21 cellular contexts compared by ENCODE assay signal in genomic region chr19:20186163-20186562, GRCh38. TPM values are rescaled to one million over a fixed set of nuclear protein-coding genes. Genes with fewer than 3 reads are reported as not detected.
DNase-seq lines count a peak whose midpoint lies in the region; ATAC-seq, FAIRE-seq and TF ChIP-seq lines count a peak whose summit lies in the region.
"Had no signal": no experiment of that assay in that cellular context is flagged by ENCODE, and none has a peak within 500 bp of the region (broad histone marks: within the 10 kb centered on the region; RNA-seq: fewer than 3 reads in every experiment).

No MANE protein-coding gene starts in this region.

- no peaks in the 10 kb centered on the region for H3K4me1 ChIP-seq in GM23248 (ENCODE audit: insufficient read depth)
- no peaks in the 10 kb centered on the region for H3K4me1 ChIP-seq in H1 (replicated peaks in 1 of 4; ENCODE audit: control insufficient read depth in 3 of 4, insufficient read depth in 4 of 4, low read length in 3 of 4)
- H3K4me1 ChIP-seq in osteoblast (ENCODE audit: insufficient read depth, low read length): no peaks in the 10 kb centered on the region
- H3K4me1 ChIP-seq: Peyer's patch had no signal

- intact Hi-C loops in sciatic nerve (cut with DNase I): no loop called here

- H3K27ac ChIP-seq in GM23248 (no peak overlapping the region), H1 (ENCODE audit: low read depth, low read length) (no peak overlapping the region), osteoblast (ENCODE audit: low read depth, low read length) (no peak overlapping the region)
- H3K27ac ChIP-seq: Peyer's patch had no signal

- no peaks in the 10 kb centered on the region for H3F3A ChIP-seq in GM23248 (ENCODE audit: insufficient read depth)

- H4K8ac ChIP-seq in H1 (ENCODE audit: extremely low read depth, insufficient read depth, low read length): no peak overlapping the region

- H3K9ac ChIP-seq in GM23248: no peak overlapping the region
- H3K9ac ChIP-seq in H1 (replicated peaks in 1 of 4; ENCODE audit: extremely low read depth in 1 of 4, low read depth in 3 of 4, low read length in 3 of 4): no peak overlapping the region

- no peak overlapping the region for H3K23ac ChIP-seq in H1 (ENCODE audit: insufficient read length)

- H3K79me1 ChIP-seq in H1 (ENCODE audit: low read depth, low read length): no peaks in the 10 kb centered on the region

- POLR2A ChIA-PET in H1 (lab: Charles Lee; ENCODE audit: partially characterized antibody): interaction anchor here (0.8 kb wide), 1 partner anchor 1337 kb away, joined by 3 read pairs; no protein-coding TSS in a partner anchor

- TF ChIP-seq POLR2A in H1 (IDR thresholded peaks at IDR 0.05; ENCODE audit: control extremely low read depth in 1 of 2, low read depth in 2 of 2, low read length in 2 of 2): no peak

- no peak overlapping the region for H3K14ac ChIP-seq in H1 (ENCODE audit: insufficient read length)

- no peak overlapping the region for H4K5ac ChIP-seq in H1 (ENCODE audit: insufficient read length, low read depth, low read length)

- H2BK5ac ChIP-seq in H1 (ENCODE audit: low read depth, low read length): no peak overlapping the region

- no peak for TF ChIP-seq RAD21 in H1 (IDR thresholded peaks at IDR 0.05 in 1 of 2, conservative IDR thresholded peaks at IDR 0.05 in 1 of 2; ENCODE audit: low read depth in 2 of 2, low read length in 2 of 2)

- H2AK5ac ChIP-seq in H1 (ENCODE audit: low read depth, low read length): no peak overlapping the region

- H2BK15ac ChIP-seq in H1 (ENCODE audit: low read length): no peak overlapping the region

- no peak overlapping the region for H3K4ac ChIP-seq in H1 (replicated peaks; ENCODE audit: insufficient read length, low read depth, low read length)

- no peaks in the 10 kb centered on the region for H3K9me2 ChIP-seq in GM23248 (ENCODE audit: insufficient read depth)

- TF ChIP-seq EP300 in H1 (IDR thresholded peaks at IDR 0.05; ENCODE audit: borderline replicate concordance in 1 of 2, low read depth in 2 of 2, low read length in 2 of 2): no peak

- H3K9me3 ChIP-seq in GM23248 (ENCODE audit: low read depth): no peaks in the 10 kb centered on the region
- H3K9me3 ChIP-seq in H1 (ENCODE audit: insufficient read depth in 2 of 2, low read depth in 1 of 2, low read length in 1 of 2): no peaks in the 10 kb centered on the region; a peak in 1 of 4 replicates
- no peaks in the 10 kb centered on the region for H3K9me3 ChIP-seq in osteoblast (ENCODE audit: low read depth, low read length)
- H3K9me3 ChIP-seq: Peyer's patch had no signal

- H3K18ac ChIP-seq in H1 (ENCODE audit: extremely low read depth, low read length): no peak overlapping the region

- H4K20me1 ChIP-seq in GM23248 (ENCODE audit: insufficient read depth) (no peaks in the 10 kb centered on the region), H1 (replicated peaks in 1 of 2; ENCODE audit: control insufficient read depth in 1 of 2, insufficient read depth in 2 of 2, low read length in 2 of 2) (no peaks in the 10 kb centered on the region), osteoblast (ENCODE audit: insufficient read depth, low read length) (no peaks in the 10 kb centered on the region)

- H2BK20ac ChIP-seq in H1 (ENCODE audit: low read length): no peak overlapping the region

- CTCF ChIA-PET in H1 (lab: Charles Lee; ENCODE audit: partially characterized antibody): no interaction called here

- peak; percentile 24 for FAIRE-seq in H1 (lab: Jason Lieb, UNC)
- FAIRE-seq: GM18507 had no signal

- no peaks in the 10 kb centered on the region for H3K23me2 ChIP-seq in H1 (ENCODE audit: low read depth, low read length)

- H2BK120ac ChIP-seq in H1 (replicated peaks; ENCODE audit: low read depth, low read length): no peak overlapping the region

- H3K27me3 ChIP-seq in GM23248 (replicated peaks; ENCODE audit: insufficient read depth) (no peaks in the 10 kb centered on the region), H1 (replicated peaks in 1 of 4; ENCODE audit: control insufficient read depth in 3 of 4, extremely low read depth in 1 of 4, insufficient read depth in 3 of 4, low read length in 3 of 4) (no peaks in the 10 kb centered on the region), osteoblast (ENCODE audit: insufficient read depth, low read length) (no peaks in the 10 kb centered on the region)
- H3K27me3 ChIP-seq: Peyer's patch had no signal

- H3K4me2 ChIP-seq in GM23248 (ENCODE audit: unreplicated experiment) (no peak overlapping the region), H1 (ENCODE audit: insufficient read depth in 1 of 2, low read depth in 2 of 2, low read length in 2 of 2) (no peak overlapping the region), osteoblast (ENCODE audit: insufficient read depth, low read length) (no peak overlapping the region)

- TF ChIP-seq CTCF in AG10803 (conservative IDR thresholded peaks at IDR 0.05; ENCODE audit: low read length) (no peak), H1 (IDR thresholded peaks at IDR 0.05; ENCODE audit: control extremely low read depth in 1 of 3, insufficient read depth in 1 of 3, low read depth in 1 of 3, low read length in 3 of 3) (no peak), osteoblast (IDR thresholded peaks at IDR 0.05; ENCODE audit: extremely low read depth, low read depth, low read length) (no peak)

- DNase-seq in AG10803 (ENCODE audit: low read depth): peak; percentile 40
- DNase-seq in GM23248: peak; percentile 43
- no peak for DNase-seq in H1 (ENCODE audit: low read depth in 1 of 2, low spot score in 2 of 2)
- no peak for DNase-seq in sciatic nerve (ENCODE audit: low spot score)
- DNase-seq in osteoblast (ENCODE audit: insufficient read length, low spot score, missing footprints): no peak
- DNase-seq: Calu3, DMS79 treated with DMSO at 0.1 percent for 48 hours, GF-D8, GOT3, HCEC 1CT, Kasumi-1, NCI-H1092 treated with DMSO at 0.1 percent for 48 hours, NCI-H1436 treated with DMSO at 0.1 percent for 48 hours, NCI-H187 treated with DMSO at 0.1 percent for 48 hours, NCI-H446 treated with DMSO at 0.1 percent for 48 hours, NCI-H526, Peyer's patch, SHP77 treated with DMSO at 0.1 percent for 48 hours had no signal

- no peak overlapping the region for H3K56ac ChIP-seq in H1 (replicated peaks; ENCODE audit: insufficient read length, low read depth, low read length)

- H2AFZ ChIP-seq in GM23248 (no peak overlapping the region), H1 (ENCODE audit: low read length) (no peak overlapping the region), osteoblast (ENCODE audit: low read length) (no peak overlapping the region)

- in situ Hi-C loops in GM23248 (cut with MboI): no loop called here

- no peak overlapping the region for H2BK12ac ChIP-seq in H1 (ENCODE audit: low read depth, low read length)

- H3K36me3 ChIP-seq in GM23248 (ENCODE audit: low read depth) (peaks cover 38% of the 10 kb centered on the region), H1 (ENCODE audit: control insufficient read depth in 2 of 4, insufficient read depth in 4 of 4, low read length in 3 of 4) (peaks cover 2 to 53% (median 22%) of the 10 kb centered on the region in 4 experiments; a peak in 5 of 8 replicates), osteoblast (ENCODE audit: insufficient read depth, low read length) (peaks cover 36% of the 10 kb centered on the region)

- ATAC-seq in sciatic nerve (peak; percentile 68), GM18517 (IDR thresholded peaks at IDR 0.05; ENCODE audit: unreplicated experiment) (no peak), GM21576 (IDR thresholded peaks at IDR 0.05; ENCODE audit: unreplicated experiment) (no peak)

- WGBS in GM23248 (ENCODE audit: low coverage in 1 of 2, low lambda C conversion rate in 2 of 2, missing lambda C conversion rate in 2 of 2), 2 experiments: 42 to 43% methylated on average over 4 of the region's 4 CpGs
- WGBS in H1 (ENCODE audit: extremely low coverage in 1 of 2, insufficient coverage in 1 of 2, insufficient read length in 1 of 2, insufficient replicate concordance in 2 of 2, low coverage in 1 of 2, low lambda C conversion rate in 2 of 2, missing lambda C conversion rate in 1 of 2), 2 experiments: 97% methylated on average over 4 of the region's 4 CpGs; no CpG with 5 or more reads in 1 of the 2 experiments

- no peak overlapping the region for H4K91ac ChIP-seq in H1 (replicated peaks; ENCODE audit: insufficient read length, low read length)

- H3K4me3 ChIP-seq in AG10803 (ENCODE audit: low read length): no peak overlapping the region
- no peak overlapping the region for H3K4me3 ChIP-seq in GM23248
- H3K4me3 ChIP-seq in H1 (ENCODE audit: extremely low read depth in 1 of 4, insufficient read depth in 2 of 4, low read depth in 3 of 4, low read length in 4 of 4): no peak overlapping the region
- H3K4me3 ChIP-seq in osteoblast (ENCODE audit: insufficient read depth, low read length): no peak overlapping the region
- H3K4me3 ChIP-seq: Peyer's patch had no signal

- H3K79me2 ChIP-seq in GM23248 (ENCODE audit: insufficient read depth) (peaks cover under 1% of the 10 kb centered on the region; the same call in 1 of the 2 replicates), H1 (ENCODE audit: control insufficient read depth in 1 of 2, insufficient read depth in 2 of 2, low read length in 2 of 2) (peaks cover 0 to 3% of the 10 kb centered on the region in 2 experiments; a peak in 1 of 4 replicates), osteoblast (ENCODE audit: insufficient read depth, low read length) (no peaks in the 10 kb centered on the region)

TF ChIP-seq in H1, 55 proteins besides CTCF, POLR2A, EP300 and RAD21:
- peak; percentile 58; the same call in 1 of the 2 replicates for TF ChIP-seq CEBPB (IDR thresholded peaks at IDR 0.05; ENCODE audit: low read depth, low read length)
- TF ChIP-seq SIN3A (conservative IDR thresholded peaks at IDR 0.05 in 1 of 2, IDR thresholded peaks at IDR 0.05 in 1 of 2; ENCODE audit: low read depth in 1 of 2, low read length in 2 of 2): no peak

RNA-seq across cellular contexts. Expression of gene ZNF486, which starts 19.1 kb away (rescaled TPM):
- 5.8 and 7.5 TPM in 2 replicates for total RNA-seq in GM23248 (2014; rRNA removed; shearing (Covaris generic))
- polyA plus RNA-seq in GM23248 (2016; fragmentation: Nextera tagmentation; extraction: Ambion mirVana) (3.6 and 4.0 TPM in 2 replicates), H1 (2011; rRNA removed) (6.3 and 10.7 TPM in 2 replicates)
- 21.3 and 23.4 TPM in 2 replicates for total RNA-seq in H1 (2021; fragmentation: NEBNext Ultra II Directional; extraction: Animal tissue kit (Norgen Biotek cat#: 25700))
- polyA plus RNA-seq in H1 (2011; cell fraction: cytosol; rRNA removed): 11.0 TPM
- 6.5 TPM for polyA plus RNA-seq in H1 (2011; cell fraction: nucleus; rRNA removed)
- polyA plus RNA-seq in H1 (2012, experiment 1 of 2): 10.5 to 15.0 TPM (median 11.2 TPM) in 4 replicates
- 4.6 TPM for polyA plus RNA-seq in H1 (2012, experiment 2 of 2)
- polyA plus RNA-seq in H1 (2013, experiment 1 of 2): 17.6 TPM
- 15.9 TPM for polyA plus RNA-seq in H1 (2013, experiment 2 of 2)
- polyA minus RNA-seq in H1 (2011; rRNA and poly(A)+ RNA removed): 16.1 and 20.6 TPM in 2 replicates
- polyA minus RNA-seq in H1 (2011; cell fraction: cytosol; rRNA and poly(A)+ RNA removed): 24.7 TPM
- polyA minus RNA-seq in H1 (2011; cell fraction: nucleus; rRNA and poly(A)+ RNA removed): 47.8 TPM
- total RNA-seq in sciatic nerve (5.1 TPM), osteoblast (7.2 and 8.5 TPM in 2 replicates)
- total RNA-seq: Calu3 had no signal

Comparison
In these comparisons a context has a peak if more than half of its experiments do, and no peak if none do; other contexts are left out.
1. DNase-seq: peak in AG10803 (single experiment) and GM23248 (single experiment); none in H1 (0 of 2), sciatic nerve (single experiment) and osteoblast (single experiment).